ENCODE assay signal across 1 cellular context in genomic region chr9:137240321-137240840, GRCh38.
TF ChIP-seq lines count a peak whose summit lies in the region.

No MANE protein-coding gene starts in this region.

TF ChIP-seq in K562, 482 proteins besides CTCF, POLR2A, EP300 and RAD21 (continued from another document and continues in another):
- TF ChIP-seq ZBTB11 (CRISPR knock-in tag; IDR thresholded peaks at IDR 0.05) (peak in 1 of 3 experiments; percentile 23; a peak in 1 of 6 replicates), ZNF699 (CRISPR knock-in tag; IDR thresholded peaks at IDR 0.05; ENCODE audit: insufficient replicate concordance) (no peak), ZSCAN29 (IDR thresholded peaks at IDR 0.05) (no peak), SAP30 (IDR thresholded peaks at IDR 0.05; ENCODE audit: borderline replicate concordance, insufficient read depth, low read depth, low read length, poor library complexity, severe bottlenecking) (peak; percentile 69), TAL1 (IDR thresholded peaks at IDR 0.05) (no peak), TCF3 (CRISPR knock-in tag; IDR thresholded peaks at IDR 0.05) (peak; percentile 27; the same call in 1 of the 2 replicates), ZBTB33 (CRISPR knock-in tag; IDR thresholded peaks at IDR 0.05) (no peak), ZNF695 (CRISPR knock-in tag; IDR thresholded peaks at IDR 0.05) (no peak), YBX1 (IDR thresholded peaks at IDR 0.05) (no peak), POLR2AphosphoS2 (IDR thresholded peaks at IDR 0.05; ENCODE audit: low read length) (no peak), MTF1 (CRISPR knock-in tag; IDR thresholded peaks at IDR 0.05; ENCODE audit: borderline replicate concordance) (no peak), ZBTB49 (CRISPR knock-in tag; IDR thresholded peaks at IDR 0.05; ENCODE audit: borderline replicate concordance) (no peak), DPF2 (IDR thresholded peaks at IDR 0.05) (no peak; the same call in 1 of the 2 replicates), ETS1 (conservative IDR thresholded peaks at IDR 0.05; ENCODE audit: control insufficient read depth, low read depth, low read length) (peak; percentile 76), GATAD2B (IDR thresholded peaks at IDR 0.05; ENCODE audit: borderline replicate concordance) (no peak), TCF15 (CRISPR knock-in tag; IDR thresholded peaks at IDR 0.05) (no peak), MBD1 (CRISPR knock-in tag; IDR thresholded peaks at IDR 0.05) (no peak), NFYB (IDR thresholded peaks at IDR 0.05; ENCODE audit: extremely low read depth, insufficient read length) (no peak), ATF4 (CRISPR knock-in tag; IDR thresholded peaks at IDR 0.05) (no peak), ZNF12 (CRISPR knock-in tag; IDR thresholded peaks at IDR 0.05) (0 out of 2 replicates have a peak, but pooled peaks have one; percentile 47), ZNF280B (CRISPR knock-in tag; IDR thresholded peaks at IDR 0.05) (no peak), NUFIP1 (IDR thresholded peaks at IDR 0.05; ENCODE audit: partially characterized antibody) (no peak), TCFL5 (CRISPR knock-in tag; conservative IDR thresholded peaks at IDR 0.05) (no peak), STAT5B (CRISPR knock-in tag; IDR thresholded peaks at IDR 0.05) (no peak), RBM34 (IDR thresholded peaks at IDR 0.05; ENCODE audit: borderline replicate concordance, insufficient read depth, low read length) (no peak), KAT7 (CRISPR knock-in tag; IDR thresholded peaks at IDR 0.05; ENCODE audit: borderline replicate concordance) (peak; percentile 90; the same call in 1 of the 2 replicates), FIP1L1 (IDR thresholded peaks at IDR 0.05; ENCODE audit: low read depth, low read length, poor library complexity, severe bottlenecking) (peak; percentile 82), TEAD2 (tag; IDR thresholded peaks at IDR 0.05) (no peak), CGGBP1 (CRISPR knock-in tag; IDR thresholded peaks at IDR 0.05) (no peak), ZNF511 (CRISPR knock-in tag; IDR thresholded peaks at IDR 0.05) (peak; percentile 75), ERF (CRISPR knock-in tag; IDR thresholded peaks at IDR 0.05) (peak; percentile 64; the same call in 1 of the 2 replicates), ZC3H11A (IDR thresholded peaks at IDR 0.05; ENCODE audit: low read depth, low read length) (no peak), WHSC1 (IDR thresholded peaks at IDR 0.05; ENCODE audit: low read length) (no peak), HMG20A (CRISPR knock-in tag; conservative IDR thresholded peaks at IDR 0.05) (no peak), BMI1 (IDR thresholded peaks at IDR 0.05; ENCODE audit: low read length) (no peak), MTA3 (IDR thresholded peaks at IDR 0.05; ENCODE audit: borderline replicate concordance) (peak; percentile 35), ELF4 (CRISPR knock-in tag; IDR thresholded peaks at IDR 0.05) (0 out of 2 replicates have a peak, but pooled peaks have one; percentile 31), CREBBP (IDR thresholded peaks at IDR 0.05; ENCODE audit: low read depth, low read length) (no peak), RBM22 (IDR thresholded peaks at IDR 0.05; ENCODE audit: low read depth, low read length, poor library complexity, severe bottlenecking) (no peak), ZNF707 (CRISPR knock-in tag; conservative IDR thresholded peaks at IDR 0.05) (no peak), POLR2AphosphoS5 (IDR thresholded peaks at IDR 0.05; ENCODE audit: control insufficient read depth, insufficient read depth, low read depth, low read length) (peak; percentile 53; the same call in 1 of the 2 replicates), ATF6 (CRISPR knock-in tag; IDR thresholded peaks at IDR 0.05) (0 out of 2 replicates have a peak, but pooled peaks have one; percentile 75), NCOA6 (IDR thresholded peaks at IDR 0.05) (no peak), ZBTB5 (IDR thresholded peaks at IDR 0.05) (no peak), ZNF445 (CRISPR knock-in tag; IDR thresholded peaks at IDR 0.05; ENCODE audit: low read depth) (no peak), SRF (CRISPR knock-in tag; IDR thresholded peaks at IDR 0.05) (no peak), SMARCB1 (IDR thresholded peaks at IDR 0.05; ENCODE audit: insufficient read length, low read depth) (no peak)
